ENCODE assay signal across 1 cellular context in genomic region chr3:113537155-113537554, GRCh38.
TF ChIP-seq lines count a peak whose summit lies in the region.

No MANE protein-coding gene starts in this region.

TF ChIP-seq in A549, 52 proteins besides CTCF, POLR2A, EP300 and RAD21 (continued from another document):
- TF ChIP-seq REST (IDR thresholded peaks at IDR 0.05) = no peak
